In the genomic region with DNA sequence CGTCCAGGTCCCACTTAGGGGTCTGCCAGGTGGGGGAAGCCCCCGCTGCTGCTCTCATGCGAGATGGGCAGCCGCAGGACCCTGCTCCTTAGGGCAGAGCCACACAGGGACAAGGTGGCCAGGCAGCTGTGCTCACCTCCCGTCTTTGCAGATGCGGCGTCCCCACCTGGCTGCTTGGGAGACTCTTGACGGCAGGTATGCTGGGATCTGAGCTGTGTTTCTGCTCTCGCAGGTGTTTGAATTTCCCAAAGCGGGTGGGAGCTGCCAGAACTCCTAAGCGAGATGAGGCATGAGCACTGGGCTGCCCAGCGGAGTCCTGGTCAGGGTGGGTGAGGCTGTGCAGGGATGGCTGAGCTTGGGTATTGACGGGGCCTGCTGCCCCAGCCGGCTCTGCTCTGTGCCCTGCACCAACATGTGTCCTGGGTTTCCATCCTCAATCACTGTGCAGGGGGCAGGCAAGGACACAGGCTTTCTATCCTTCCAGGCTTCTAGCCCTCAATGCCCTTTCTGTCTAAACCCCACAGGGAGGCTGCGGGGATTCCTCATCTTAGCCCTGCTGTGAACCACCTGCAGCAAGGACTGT, we compare ENCODE assay signal across 12 cellular contexts.
"Had no signal": no experiment of that assay in that cellular context is flagged by ENCODE, and none has a peak within 500 bp of the region (broad histone marks: within the 10 kb centered on the region; RNA-seq: fewer than 3 reads in every experiment).

No MANE protein-coding gene starts in this region.

- H3K9me3 Mint-ChIP-seq: activated T-helper 17 cell treated with anti-CD3 and anti-CD28 coated beads, Interleukin-2, amount 50 U/mL, for 72 hours; stimulated activated naive CD8-positive, alpha-beta T cell treated with anti-CD3 and anti-CD28 coated beads, Interleukin-15, Interleukin-2, amounts not matched to agents 100 ng/mL and 50 ng/mL, for 24 hours had no signal

- H3K36me3 Mint-ChIP-seq: naive thymus-derived CD4-positive, alpha-beta T cell had no signal

- H3K4me3 ChIP-seq: hepatocyte, thyroid gland had no signal

- ATAC-seq: activated T-helper 17 cell treated with anti-CD3 and anti-CD28 coated beads, Interleukin-2, amount 50 U/mL, for 72 hours; naive thymus-derived CD4-positive, alpha-beta T cell had no signal

- H3K9me3 ChIP-seq: thyroid gland had no signal

- H3K4me2 ChIP-seq: hepatocyte had no signal

- H3K27ac ChIP-seq: epithelial cell of prostate, hepatocyte had no signal

- H3K4me3 Mint-ChIP-seq: activated T-helper 17 cell treated with anti-CD3 and anti-CD28 coated beads, Interleukin-2, amount 50 U/mL, for 72 hours; naive thymus-derived CD4-positive, alpha-beta T cell; stimulated activated naive CD8-positive, alpha-beta T cell treated with anti-CD3 and anti-CD28 coated beads, Interleukin-15, Interleukin-2, amounts not matched to agents 100 ng/mL and 50 ng/mL, for 24 hours had no signal

- H3K4me1 Mint-ChIP-seq: naive thymus-derived CD4-positive, alpha-beta T cell had no signal

- H3K27me3 ChIP-seq: hepatocyte, thyroid gland had no signal

- H3K36me3 ChIP-seq: thyroid gland had no signal

- H3K27ac Mint-ChIP-seq: activated T-helper 17 cell treated with anti-CD3 and anti-CD28 coated beads, Interleukin-2, amount 50 U/mL, for 72 hours; naive thymus-derived CD4-positive, alpha-beta T cell; stimulated activated naive CD8-positive, alpha-beta T cell treated with anti-CD3 and anti-CD28 coated beads, Interleukin-15, Interleukin-2, amounts not matched to agents 100 ng/mL and 50 ng/mL, for 24 hours had no signal

- DNase-seq: activated CD4-positive, alpha-beta T cell treated with anti-CD3 and anti-CD28 coated beads for 1 hour; activated CD4-positive, alpha-beta T cell treated with anti-CD3 and anti-CD28 coated beads, Interleukin-2, amount 50 U/mL, for 48 hours; activated naive CD4-positive, alpha-beta T cell treated with Interleukin-2 at 50 U/mL for 16 hours; islet precursor cell; naive thymus-derived CD4-positive, alpha-beta T cell; small intestine; stimulated activated CD4-positive, alpha-beta T cell treated with anti-CD3 and anti-CD28 coated beads, Interleukin-4, amount 100 ng/mL, for 24 hours had no signal

- H3K79me2 ChIP-seq: hepatocyte had no signal

- H2AFZ ChIP-seq: hepatocyte had no signal
